ENCODE assay signal across 1 cellular context in the genomic region with DNA sequence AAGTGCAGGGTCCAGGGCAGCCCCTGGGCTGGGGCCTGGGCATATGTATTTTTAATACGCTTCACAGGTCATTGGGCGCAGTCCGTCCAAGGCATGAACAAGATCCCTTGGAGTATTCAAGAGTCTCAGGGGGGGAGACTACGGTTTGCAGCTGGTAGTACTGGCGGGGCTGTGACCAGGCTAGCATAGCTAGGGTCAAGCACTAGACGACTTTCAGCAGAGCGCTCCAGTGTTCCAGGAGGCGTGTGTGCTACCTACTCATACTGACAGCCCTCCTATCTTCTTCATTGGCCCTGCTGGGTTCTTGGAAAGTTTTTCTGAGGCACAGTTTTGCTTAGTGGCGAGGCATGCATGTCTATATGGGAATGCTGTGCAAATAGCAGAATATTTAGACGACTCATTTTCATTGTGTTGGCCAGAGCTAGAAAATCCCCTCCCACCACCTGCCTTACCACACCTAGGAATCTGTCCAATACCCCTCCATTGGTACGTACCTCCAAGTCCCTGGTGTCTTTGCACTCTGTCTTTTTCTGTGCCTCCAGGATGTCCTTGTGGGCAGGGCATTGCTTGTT.
TF ChIP-seq lines count a peak whose summit lies in the region.

No MANE protein-coding gene starts in this region.

TF ChIP-seq in WTC11, 78 proteins besides CTCF, POLR2A, EP300 and RAD21 (continued from another document):
- TF ChIP-seq SP1 (CRISPR knock-in tag; conservative IDR thresholded peaks at IDR 0.05) (no peak), ETV6 (CRISPR knock-in tag; IDR thresholded peaks at IDR 0.05) (no peak), TEAD4 (CRISPR knock-in tag; IDR thresholded peaks at IDR 0.05) (no peak), ATF1 (CRISPR knock-in tag; IDR thresholded peaks at IDR 0.05) (no peak), CREB1 (CRISPR knock-in tag; IDR thresholded peaks at IDR 0.05) (no peak), SMAD4 (CRISPR knock-in tag; IDR thresholded peaks at IDR 0.05) (no peak), CBFB (CRISPR knock-in tag; IDR thresholded peaks at IDR 0.05; ENCODE audit: low read depth) (no peak), IRF2 (CRISPR knock-in tag; IDR thresholded peaks at IDR 0.05; ENCODE audit: borderline replicate concordance, low read depth) (no peak)
- TF ChIP-seq, protein P1, sequence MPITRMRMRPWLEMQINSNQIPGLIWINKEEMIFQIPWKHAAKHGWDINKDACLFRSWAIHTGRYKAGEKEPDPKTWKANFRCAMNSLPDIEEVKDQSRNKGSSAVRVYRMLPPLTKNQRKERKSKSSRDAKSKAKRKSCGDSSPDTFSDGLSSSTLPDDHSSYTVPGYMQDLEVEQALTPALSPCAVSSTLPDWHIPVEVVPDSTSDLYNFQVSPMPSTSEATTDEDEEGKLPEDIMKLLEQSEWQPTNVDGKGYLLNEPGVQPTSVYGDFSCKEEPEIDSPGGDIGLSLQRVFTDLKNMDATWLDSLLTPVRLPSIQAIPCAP (CRISPR knock-in tag; IDR thresholded peaks at IDR 0.05): no peak
- TF ChIP-seq, protein P2, sequence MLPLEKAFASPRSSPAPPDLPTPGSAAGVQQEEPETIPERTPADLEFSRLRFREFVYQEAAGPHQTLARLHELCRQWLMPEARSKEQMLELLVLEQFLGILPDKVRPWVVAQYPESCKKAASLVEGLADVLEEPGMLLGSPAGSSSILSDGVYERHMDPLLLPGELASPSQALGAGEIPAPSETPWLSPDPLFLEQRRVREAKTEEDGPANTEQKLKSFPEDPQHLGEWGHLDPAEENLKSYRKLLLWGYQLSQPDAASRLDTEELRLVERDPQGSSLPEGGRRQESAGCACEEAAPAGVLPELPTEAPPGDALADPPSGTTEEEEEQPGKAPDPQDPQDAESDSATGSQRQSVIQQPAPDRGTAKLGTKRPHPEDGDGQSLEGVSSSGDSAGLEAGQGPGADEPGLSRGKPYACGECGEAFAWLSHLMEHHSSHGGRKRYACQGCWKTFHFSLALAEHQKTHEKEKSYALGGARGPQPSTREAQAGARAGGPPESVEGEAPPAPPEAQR (CRISPR knock-in tag; IDR thresholded peaks at IDR 0.05): no peak
- TF ChIP-seq, protein P3, sequence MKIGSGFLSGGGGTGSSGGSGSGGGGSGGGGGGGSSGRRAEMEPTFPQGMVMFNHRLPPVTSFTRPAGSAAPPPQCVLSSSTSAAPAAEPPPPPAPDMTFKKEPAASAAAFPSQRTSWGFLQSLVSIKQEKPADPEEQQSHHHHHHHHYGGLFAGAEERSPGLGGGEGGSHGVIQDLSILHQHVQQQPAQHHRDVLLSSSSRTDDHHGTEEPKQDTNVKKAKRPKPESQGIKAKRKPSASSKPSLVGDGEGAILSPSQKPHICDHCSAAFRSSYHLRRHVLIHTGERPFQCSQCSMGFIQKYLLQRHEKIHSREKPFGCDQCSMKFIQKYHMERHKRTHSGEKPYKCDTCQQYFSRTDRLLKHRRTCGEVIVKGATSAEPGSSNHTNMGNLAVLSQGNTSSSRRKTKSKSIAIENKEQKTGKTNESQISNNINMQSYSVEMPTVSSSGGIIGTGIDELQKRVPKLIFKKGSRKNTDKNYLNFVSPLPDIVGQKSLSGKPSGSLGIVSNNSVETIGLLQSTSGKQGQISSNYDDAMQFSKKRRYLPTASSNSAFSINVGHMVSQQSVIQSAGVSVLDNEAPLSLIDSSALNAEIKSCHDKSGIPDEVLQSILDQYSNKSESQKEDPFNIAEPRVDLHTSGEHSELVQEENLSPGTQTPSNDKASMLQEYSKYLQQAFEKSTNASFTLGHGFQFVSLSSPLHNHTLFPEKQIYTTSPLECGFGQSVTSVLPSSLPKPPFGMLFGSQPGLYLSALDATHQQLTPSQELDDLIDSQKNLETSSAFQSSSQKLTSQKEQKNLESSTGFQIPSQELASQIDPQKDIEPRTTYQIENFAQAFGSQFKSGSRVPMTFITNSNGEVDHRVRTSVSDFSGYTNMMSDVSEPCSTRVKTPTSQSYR (CRISPR knock-in tag; IDR thresholded peaks at IDR 0.05): no peak
- TF ChIP-seq, protein P4, sequence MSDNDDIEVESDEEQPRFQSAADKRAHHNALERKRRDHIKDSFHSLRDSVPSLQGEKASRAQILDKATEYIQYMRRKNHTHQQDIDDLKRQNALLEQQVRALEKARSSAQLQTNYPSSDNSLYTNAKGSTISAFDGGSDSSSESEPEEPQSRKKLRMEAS (CRISPR knock-in tag; IDR thresholded peaks at IDR 0.05): no peak
